29 cellular contexts compared by ENCODE assay signal in genomic region chr15:87212041-87212440, GRCh38.
"Had no signal": no experiment of that assay in that cellular context is flagged by ENCODE, and none has a peak within 500 bp of the region (broad histone marks: within the 10 kb centered on the region; RNA-seq: fewer than 3 reads in every experiment).

No MANE protein-coding gene starts in this region.

- H3K9me3 Mint-ChIP-seq: activated CD4-positive, alpha-beta memory T cell treated with anti-CD3 and anti-CD28 coated beads for 36 hours; activated naive CD8-positive, alpha-beta T cell treated with anti-CD3 and anti-CD28 coated beads for 36 hours; WTC11 had no signal

- H3K4me1 Mint-ChIP-seq: activated naive CD8-positive, alpha-beta T cell treated with anti-CD3 and anti-CD28 coated beads for 36 hours; memory B cell; stimulated activated effector memory CD8-positive, alpha-beta T cell treated with anti-CD3 and anti-CD28 coated beads, Interleukin-12 subunit alpha, Interleukin-12 subunit beta, amount 100 ng/mL, for 72 hours; T-cell had no signal

- H3K36me3 Mint-ChIP-seq: activated CD4-positive, alpha-beta memory T cell treated with anti-CD3 and anti-CD28 coated beads for 36 hours; activated naive CD8-positive, alpha-beta T cell treated with anti-CD3 and anti-CD28 coated beads for 36 hours; brain; memory B cell; natural killer cell treated with Interleukin-12 subunit alpha and Interleukin-12 subunit beta and Interleukin-15 and Interleukin-18, amount 100 ng/mL, for 72 hours; stimulated activated effector memory CD8-positive, alpha-beta T cell treated with anti-CD3 and anti-CD28 coated beads, Interleukin-12 subunit alpha, Interleukin-12 subunit beta, amount 100 ng/mL, for 72 hours; T-cell; WTC11 had no signal

- H3K4me3 Mint-ChIP-seq: activated CD4-positive, alpha-beta memory T cell treated with anti-CD3 and anti-CD28 coated beads for 36 hours; activated naive CD8-positive, alpha-beta T cell treated with anti-CD3 and anti-CD28 coated beads for 36 hours; brain; memory B cell; natural killer cell treated with Interleukin-12 subunit alpha and Interleukin-12 subunit beta and Interleukin-15 and Interleukin-18, amount 100 ng/mL, for 72 hours; stimulated activated effector memory CD8-positive, alpha-beta T cell treated with anti-CD3 and anti-CD28 coated beads, Interleukin-12 subunit alpha, Interleukin-12 subunit beta, amount 100 ng/mL, for 72 hours; T-cell; T-helper 2 cell treated with Interferon-gamma antibody and Interleukin-4, amounts not matched to agents 5 μg/mL and 100 μg/mL, for 36 hours; WTC11 had no signal

- H3K4me1 ChIP-seq: heart left ventricle, pancreas, psoas muscle, stomach, suprapubic skin, transverse colon had no signal

- DNase-seq: activated CD4-positive, alpha-beta memory T cell treated with anti-CD3 and anti-CD28 coated beads for 36 hours; activated CD4-positive, alpha-beta T cell treated with anti-CD3 and anti-CD28 coated beads for 4 hours; activated naive CD4-positive, alpha-beta T cell treated with Interleukin-2 at 50 U/mL for 16 hours; activated naive CD8-positive, alpha-beta T cell treated with anti-CD3 and anti-CD28 coated beads for 36 hours; activated T-cell treated with anti-CD3 and anti-CD28 coated beads, Interleukin-2, amount 50 U/mL, for 48 hours; amygdala; effector memory CD4-positive, alpha-beta T cell; heart left ventricle; left cardiac atrium; pancreas; psoas muscle; right cardiac atrium; stimulated activated CD4-positive, alpha-beta T cell treated with anti-CD3 and anti-CD28 coated beads, Interleukin-2, amount 100 ng/mL, for 24 hours; stomach; T-cell; transverse colon had no signal

- H3K27ac ChIP-seq: heart left ventricle, neutrophil, pancreas, psoas muscle, skin epidermis, stomach, suprapubic skin, transverse colon had no signal

- H3K9me3 ChIP-seq: heart left ventricle, neutrophil, pancreas, psoas muscle, stomach, suprapubic skin, transverse colon had no signal

- H3K27me3 ChIP-seq: neutrophil, pancreas, stomach, suprapubic skin, transverse colon had no signal

- H3K4me3 ChIP-seq: heart left ventricle, pancreas, psoas muscle, skin epidermis, stomach, suprapubic skin, transverse colon had no signal

- ATAC-seq: esophagus mucosa; heart left ventricle; left cardiac atrium; natural killer cell treated with Interleukin-12 subunit alpha and Interleukin-12 subunit beta and Interleukin-15 and Interleukin-18, amount 100 ng/mL, for 72 hours; pancreas; psoas muscle; right cardiac atrium; stimulated activated effector memory CD8-positive, alpha-beta T cell treated with anti-CD3 and anti-CD28 coated beads, Interleukin-12 subunit alpha, Interleukin-12 subunit beta, amount 100 ng/mL, for 72 hours; T-cell; WTC11 had no signal

- H3K27me3 Mint-ChIP-seq: activated naive CD8-positive, alpha-beta T cell treated with anti-CD3 and anti-CD28 coated beads for 36 hours; memory B cell; natural killer cell treated with Interleukin-12 subunit alpha and Interleukin-12 subunit beta and Interleukin-15 and Interleukin-18, amount 100 ng/mL, for 72 hours had no signal

- FAIRE-seq: islet of Langerhans, pancreas, TTC549, urothelium cell line had no signal

- H3K36me3 ChIP-seq: heart left ventricle, neutrophil, pancreas, stomach, suprapubic skin, transverse colon had no signal

- H3K27ac Mint-ChIP-seq: activated CD4-positive, alpha-beta memory T cell treated with anti-CD3 and anti-CD28 coated beads for 36 hours; activated naive CD8-positive, alpha-beta T cell treated with anti-CD3 and anti-CD28 coated beads for 36 hours; memory B cell; natural killer cell treated with Interleukin-12 subunit alpha and Interleukin-12 subunit beta and Interleukin-15 and Interleukin-18, amount 100 ng/mL, for 72 hours; stimulated activated effector memory CD8-positive, alpha-beta T cell treated with anti-CD3 and anti-CD28 coated beads, Interleukin-12 subunit alpha, Interleukin-12 subunit beta, amount 100 ng/mL, for 72 hours; T-cell; T-helper 2 cell treated with Interferon-gamma antibody and Interleukin-4, amounts not matched to agents 5 μg/mL and 100 μg/mL, for 36 hours; WTC11 had no signal
